Comparison of ENCODE assay signal across 1 cellular context in the genomic region with DNA sequence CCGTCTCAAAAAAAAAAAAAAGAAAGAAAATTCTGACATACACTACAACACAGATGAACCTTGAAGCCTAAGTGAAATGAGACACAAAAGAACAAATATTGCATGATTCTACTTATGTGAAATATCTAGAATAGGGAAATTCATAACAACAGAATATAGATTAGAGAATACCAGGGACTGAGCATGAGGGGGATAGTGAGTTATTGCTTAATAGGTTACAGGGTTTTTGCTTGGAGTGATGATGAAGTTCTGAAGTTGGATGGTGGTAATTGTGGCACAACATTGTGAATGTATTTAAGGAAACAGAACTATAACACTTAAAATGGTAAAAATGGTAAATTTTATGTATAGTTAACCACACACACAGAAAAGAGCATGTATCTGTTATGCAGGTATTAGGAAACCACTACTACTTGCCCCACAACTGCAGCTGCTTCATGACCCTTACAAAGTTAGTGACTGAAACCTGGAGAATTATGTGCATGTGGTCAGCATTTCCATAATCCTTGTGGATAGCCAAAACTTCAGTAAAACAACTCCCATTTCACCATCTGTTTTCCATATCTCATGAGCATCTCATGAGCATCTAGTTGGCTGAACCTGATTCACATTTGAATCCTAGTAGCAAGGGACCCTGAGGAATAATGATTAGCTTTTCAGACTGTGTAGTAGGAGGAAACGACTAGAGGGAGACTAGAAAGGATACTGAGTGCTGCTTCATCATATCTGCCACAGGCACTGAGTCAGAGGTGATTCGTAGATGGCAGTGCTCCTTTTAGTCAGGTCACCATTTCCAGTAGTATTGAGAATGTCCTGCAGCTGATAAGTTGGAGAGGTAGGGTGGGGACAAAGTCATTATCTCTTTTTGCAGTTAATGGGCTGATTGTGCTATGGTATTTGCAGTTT.
TF ChIP-seq lines count a peak whose summit lies in the region.

No MANE protein-coding gene starts in this region.

TF ChIP-seq in K562, 482 proteins besides CTCF, POLR2A, EP300 and RAD21 (continued from another document and continues in another):
- TF ChIP-seq, protein P1, sequence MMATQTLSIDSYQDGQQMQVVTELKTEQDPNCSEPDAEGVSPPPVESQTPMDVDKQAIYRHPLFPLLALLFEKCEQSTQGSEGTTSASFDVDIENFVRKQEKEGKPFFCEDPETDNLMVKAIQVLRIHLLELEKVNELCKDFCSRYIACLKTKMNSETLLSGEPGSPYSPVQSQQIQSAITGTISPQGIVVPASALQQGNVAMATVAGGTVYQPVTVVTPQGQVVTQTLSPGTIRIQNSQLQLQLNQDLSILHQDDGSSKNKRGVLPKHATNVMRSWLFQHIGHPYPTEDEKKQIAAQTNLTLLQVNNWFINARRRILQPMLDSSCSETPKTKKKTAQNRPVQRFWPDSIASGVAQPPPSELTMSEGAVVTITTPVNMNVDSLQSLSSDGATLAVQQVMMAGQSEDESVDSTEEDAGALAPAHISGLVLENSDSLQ (IDR thresholded peaks at IDR 0.05): peak; percentile 49; the same call in 1 of the 2 replicates
- TF ChIP-seq MTA2 (IDR thresholded peaks at IDR 0.05; ENCODE audit: low read depth) (peak; percentile 35; the same call in 1 of the 2 replicates), CEBPB (tag; IDR thresholded peaks at IDR 0.05) (peak; percentile 81), TEAD2 (tag; IDR thresholded peaks at IDR 0.05) (no peak), XRCC4 (IDR thresholded peaks at IDR 0.05; ENCODE audit: extremely low read depth, insufficient read depth, insufficient read length) (no peak), NCOA1 (IDR thresholded peaks at IDR 0.05; ENCODE audit: low read depth) (peak; percentile 54; the same call in 1 of the 2 replicates), MAFG (tag; conservative IDR thresholded peaks at IDR 0.05) (peak; percentile 53), SETDB1 (IDR thresholded peaks at IDR 0.05; ENCODE audit: low read length) (no peak), FOXM1 (IDR thresholded peaks at IDR 0.05; ENCODE audit: low read depth) (peak; percentile 25; the same call in 1 of the 2 replicates), FOXM1 (CRISPR knock-in tag; IDR thresholded peaks at IDR 0.05; ENCODE audit: low read depth) (no peak), ATF1 (CRISPR knock-in tag; IDR thresholded peaks at IDR 0.05) (no peak), ATF1 (tag; IDR thresholded peaks at IDR 0.05) (no peak), TCF15 (CRISPR knock-in tag; IDR thresholded peaks at IDR 0.05) (no peak), ZNF696 (CRISPR knock-in tag; conservative IDR thresholded peaks at IDR 0.05) (no peak), ZNF311 (CRISPR knock-in tag; IDR thresholded peaks at IDR 0.05) (no peak), REST (CRISPR knock-in tag; IDR thresholded peaks at IDR 0.05; ENCODE audit: low read depth) (no peak), MTA3 (IDR thresholded peaks at IDR 0.05; ENCODE audit: borderline replicate concordance) (0 out of 2 replicates have a peak, but pooled peaks have one; percentile 18), SNRNP70 (optimal IDR thresholded peaks at IDR 0.05; ENCODE audit: low read depth, low read length) (no peak), UBTF (IDR thresholded peaks at IDR 0.05; ENCODE audit: borderline replicate concordance in 1 of 2, low read depth in 2 of 2, low read length in 2 of 2) (0 out of 4 replicates have a peak, but pooled peaks of 1 of the 2 experiments have one; percentile 41), SAP30 (IDR thresholded peaks at IDR 0.05; ENCODE audit: borderline replicate concordance, insufficient read depth, low read depth, low read length, poor library complexity, severe bottlenecking) (no peak), TBP (optimal IDR thresholded peaks at IDR 0.05; ENCODE audit: low read depth, low read length) (peak; percentile 54), STAT5A (IDR thresholded peaks at IDR 0.05; ENCODE audit: borderline replicate concordance, low read length) (peak; percentile 76), KAT8 (IDR thresholded peaks at IDR 0.05; ENCODE audit: low read depth) (no peak), HDAC2 (IDR thresholded peaks at IDR 0.05) (peak; percentile 89), RBM25 (IDR thresholded peaks at IDR 0.05; ENCODE audit: low read depth, low read length, severe bottlenecking) (no peak), RB1 (IDR thresholded peaks at IDR 0.05; ENCODE audit: low read depth) (no peak), POU5F1 (IDR thresholded peaks at IDR 0.05; ENCODE audit: borderline replicate concordance, low read depth, low read length, partially characterized antibody) (no peak), MXD1 (CRISPR knock-in tag; IDR thresholded peaks at IDR 0.05; ENCODE audit: borderline replicate concordance, poor library complexity, severe bottlenecking) (no peak), ZNF76 (CRISPR knock-in tag; IDR thresholded peaks at IDR 0.05; ENCODE audit: borderline replicate concordance) (no peak), FOXA1 (IDR thresholded peaks at IDR 0.05; ENCODE audit: borderline replicate concordance) (no peak), ARNT (IDR thresholded peaks at IDR 0.05) (peak; percentile 19 to 68; a peak in 3 of 4 replicates), HNRNPL (IDR thresholded peaks at IDR 0.05; ENCODE audit: low read depth, low read length) (no peak), LCOR (CRISPR knock-in tag; IDR thresholded peaks at IDR 0.05) (peak; percentile 61; the same call in 1 of the 2 replicates)
- TF ChIP-seq, protein P2, sequence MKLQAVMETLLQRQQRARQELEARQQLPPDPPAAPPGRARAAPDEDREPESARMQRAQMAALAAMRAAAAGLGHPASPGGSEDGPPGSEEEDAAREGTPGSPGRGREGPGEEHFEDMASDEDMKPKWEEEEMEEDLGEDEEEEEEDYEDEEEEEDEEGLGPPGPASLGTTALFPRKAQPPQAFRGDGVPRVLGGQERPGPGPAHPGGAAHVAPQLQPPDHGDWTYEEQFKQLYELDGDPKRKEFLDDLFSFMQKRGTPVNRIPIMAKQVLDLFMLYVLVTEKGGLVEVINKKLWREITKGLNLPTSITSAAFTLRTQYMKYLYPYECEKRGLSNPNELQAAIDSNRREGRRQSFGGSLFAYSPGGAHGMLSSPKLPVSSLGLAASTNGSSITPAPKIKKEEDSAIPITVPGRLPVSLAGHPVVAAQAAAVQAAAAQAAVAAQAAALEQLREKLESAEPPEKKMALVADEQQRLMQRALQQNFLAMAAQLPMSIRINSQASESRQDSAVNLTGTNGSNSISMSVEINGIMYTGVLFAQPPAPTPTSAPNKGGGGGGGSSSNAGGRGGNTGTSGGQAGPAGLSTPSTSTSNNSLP (IDR thresholded peaks at IDR 0.05; ENCODE audit: borderline replicate concordance, low read depth, low read length): 0 out of 2 replicates have a peak, but pooled peaks have one; percentile 43
- TF ChIP-seq, protein P3, sequence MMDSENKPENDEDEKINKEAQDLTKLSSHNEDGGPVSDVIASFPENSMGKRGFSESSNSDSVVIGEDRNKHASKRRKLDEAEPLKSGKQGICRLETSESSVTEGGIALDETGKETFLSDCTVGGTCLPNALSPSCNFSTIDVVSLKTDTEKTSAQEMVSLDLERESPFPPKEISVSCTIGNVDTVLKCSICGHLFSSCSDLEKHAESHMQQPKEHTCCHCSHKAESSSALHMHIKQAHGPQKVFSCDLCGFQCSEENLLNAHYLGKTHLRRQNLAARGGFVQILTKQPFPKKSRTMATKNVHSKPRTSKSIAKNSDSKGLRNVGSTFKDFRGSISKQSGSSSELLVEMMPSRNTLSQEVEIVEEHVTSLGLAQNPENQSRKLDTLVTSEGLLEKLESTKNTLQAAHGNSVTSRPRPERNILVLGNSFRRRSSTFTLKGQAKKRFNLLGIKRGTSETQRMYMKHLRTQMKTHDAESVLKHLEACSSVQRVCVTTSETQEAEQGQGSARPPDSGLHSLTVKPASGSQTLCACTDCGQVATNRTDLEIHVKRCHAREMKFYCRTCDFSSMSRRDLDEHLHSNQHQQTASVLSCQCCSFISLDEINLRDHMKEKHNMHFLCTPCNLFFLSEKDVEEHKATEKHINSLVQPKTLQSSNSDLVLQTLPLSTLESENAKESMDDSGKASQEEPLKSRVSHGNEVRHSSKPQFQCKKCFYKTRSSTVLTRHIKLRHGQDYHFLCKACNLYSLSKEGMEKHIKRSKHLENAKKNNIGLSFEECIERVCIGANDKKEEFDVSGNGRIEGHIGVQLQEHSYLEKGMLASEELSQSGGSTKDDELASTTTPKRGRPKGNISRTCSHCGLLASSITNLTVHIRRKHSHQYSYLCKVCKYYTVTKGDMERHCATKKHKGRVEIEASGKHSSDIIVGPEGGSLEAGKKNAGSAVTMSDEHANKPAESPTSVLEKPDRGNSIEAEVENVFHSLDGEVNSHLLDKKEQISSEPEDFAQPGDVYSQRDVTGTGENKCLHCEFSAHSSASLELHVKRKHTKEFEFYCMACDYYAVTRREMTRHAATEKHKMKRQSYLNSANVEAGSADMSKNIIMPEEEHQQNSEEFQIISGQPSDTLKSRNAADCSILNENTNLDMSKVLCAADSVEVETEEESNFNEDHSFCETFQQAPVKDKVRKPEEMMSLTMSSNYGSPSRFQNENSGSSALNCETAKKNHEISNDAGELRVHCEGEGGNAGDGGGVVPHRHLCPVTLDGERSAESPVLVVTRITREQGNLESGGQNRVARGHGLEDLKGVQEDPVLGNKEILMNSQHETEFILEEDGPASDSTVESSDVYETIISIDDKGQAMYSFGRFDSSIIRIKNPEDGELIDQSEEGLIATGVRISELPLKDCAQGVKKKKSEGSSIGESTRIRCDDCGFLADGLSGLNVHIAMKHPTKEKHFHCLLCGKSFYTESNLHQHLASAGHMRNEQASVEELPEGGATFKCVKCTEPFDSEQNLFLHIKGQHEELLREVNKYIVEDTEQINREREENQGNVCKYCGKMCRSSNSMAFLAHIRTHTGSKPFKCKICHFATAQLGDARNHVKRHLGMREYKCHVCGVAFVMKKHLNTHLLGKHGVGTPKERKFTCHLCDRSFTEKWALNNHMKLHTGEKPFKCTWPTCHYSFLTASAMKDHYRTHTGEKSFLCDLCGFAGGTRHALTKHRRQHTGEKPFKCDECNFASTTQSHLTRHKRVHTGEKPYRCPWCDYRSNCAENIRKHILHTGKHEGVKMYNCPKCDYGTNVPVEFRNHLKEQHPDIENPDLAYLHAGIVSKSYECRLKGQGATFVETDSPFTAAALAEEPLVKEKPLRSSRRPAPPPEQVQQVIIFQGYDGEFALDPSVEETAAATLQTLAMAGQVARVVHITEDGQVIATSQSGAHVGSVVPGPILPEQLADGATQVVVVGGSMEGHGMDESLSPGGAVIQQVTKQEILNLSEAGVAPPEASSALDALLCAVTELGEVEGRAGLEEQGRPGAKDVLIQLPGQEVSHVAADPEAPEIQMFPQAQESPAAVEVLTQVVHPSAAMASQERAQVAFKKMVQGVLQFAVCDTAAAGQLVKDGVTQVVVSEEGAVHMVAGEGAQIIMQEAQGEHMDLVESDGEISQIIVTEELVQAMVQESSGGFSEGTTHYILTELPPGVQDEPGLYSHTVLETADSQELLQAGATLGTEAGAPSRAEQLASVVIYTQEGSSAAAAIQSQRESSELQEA (IDR thresholded peaks at IDR 0.05; ENCODE audit: low read depth): no peak
- TF ChIP-seq, protein P4, sequence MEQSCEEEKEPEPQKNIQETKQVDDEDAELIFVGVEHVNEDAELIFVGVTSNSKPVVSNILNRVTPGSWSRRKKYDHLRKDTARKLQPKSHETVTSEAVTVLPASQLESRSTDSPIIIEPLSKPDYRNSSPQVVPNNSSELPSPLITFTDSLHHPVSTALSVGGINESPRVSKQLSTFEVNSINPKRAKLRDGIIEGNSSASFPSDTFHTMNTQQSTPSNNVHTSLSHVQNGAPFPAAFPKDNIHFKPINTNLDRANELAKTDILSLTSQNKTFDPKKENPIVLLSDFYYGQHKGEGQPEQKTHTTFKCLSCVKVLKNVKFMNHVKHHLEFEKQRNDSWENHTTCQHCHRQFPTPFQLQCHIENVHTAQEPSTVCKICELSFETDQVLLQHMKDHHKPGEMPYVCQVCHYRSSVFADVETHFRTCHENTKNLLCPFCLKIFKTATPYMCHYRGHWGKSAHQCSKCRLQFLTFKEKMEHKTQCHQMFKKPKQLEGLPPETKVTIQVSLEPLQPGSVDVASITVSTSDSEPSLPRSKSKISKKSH (CRISPR knock-in tag; IDR thresholded peaks at IDR 0.05): no peak
